In genomic region chr2:176126929-176127768, GRCh38 we compare ENCODE assay signal across 8 cellular contexts. TPM values are rescaled to one million over a fixed set of nuclear protein-coding genes. Genes with fewer than 3 reads are reported as not detected.
DNase-seq lines count a peak whose midpoint lies in the region; ATAC-seq and TF ChIP-seq lines count a peak whose summit lies in the region.

No MANE protein-coding gene starts in this region.

- no peak overlapping the region for H3K4me3 ChIP-seq in retinal pigment epithelial cell (ENCODE audit: low read length)

- peak; percentile 23 to 30 for DNase-seq in AML-193 (lab: John Stamatoyannopoulos, UW)
- DNase-seq in HK-2 (ENCODE audit: unreplicated experiment) = peak; percentile 60
- DNase-seq in RPMI7951 (ENCODE audit: low read depth) = peak; percentile 50
- peak; percentile 87 for DNase-seq in activated effector memory CD4-positive, alpha-beta T cell treated with anti-CD3 and anti-CD28 coated beads, Interleukin-2, amount 50 U/mL, for 16 hours
- DNase-seq in globus pallidus (ENCODE audit: low spot score) = peak; percentile 71
- no peak for DNase-seq in retinal pigment epithelial cell (ENCODE audit: low read depth)

- ATAC-seq in HG02852 (IDR thresholded peaks at IDR 0.05; ENCODE audit: unreplicated experiment) (no peak), GM18868 (IDR thresholded peaks at IDR 0.05; ENCODE audit: unreplicated experiment) (no peak)

- TF ChIP-seq CTCF in retinal pigment epithelial cell (conservative IDR thresholded peaks at IDR 0.05; ENCODE audit: low read depth, low read length) = peak; percentile 75

RNA-seq across cellular contexts. Expression of gene HOXD8, which starts 2.4 kb away (rescaled TPM):
- total RNA-seq in RPMI7951 (2014; rRNA removed; shearing (Covaris generic)) = 11.7 and 16.1 TPM in 2 replicates

RNA-seq across cellular contexts. Expression of gene HOXD9, which starts 4.6 kb away (rescaled TPM):
- total RNA-seq in RPMI7951 (2014; rRNA removed; shearing (Covaris generic)) = 1.4 TPM in 2 replicates

RNA-seq across cellular contexts. Expression of gene HOXD10, which starts 10.6 kb away (rescaled TPM):
- not detected in 2 replicates for total RNA-seq in RPMI7951 (2014; rRNA removed; shearing (Covaris generic))

RNA-seq across cellular contexts. Expression of gene HOXD11, which starts 20.1 kb away (rescaled TPM):
- 0.10 TPM in 1 of 2 replicates, not detected in the other for total RNA-seq in RPMI7951 (2014; rRNA removed; shearing (Covaris generic))

RNA-seq across cellular contexts. Expression of gene HOXD4, which starts 24.2 kb away (rescaled TPM):
- total RNA-seq in RPMI7951 (2014; rRNA removed; shearing (Covaris generic)) = 7.2 and 9.6 TPM in 2 replicates
